8 cellular contexts compared by ENCODE assay signal in genomic region chr15:97995881-97996603, GRCh38. TPM values are rescaled to one million over a fixed set of nuclear protein-coding genes. Genes with fewer than 3 reads are reported as not detected.
DNase-seq lines count a peak whose midpoint lies in the region; ATAC-seq and TF ChIP-seq lines count a peak whose summit lies in the region.

No MANE protein-coding gene starts in this region.

- H3K9me3 ChIP-seq in SK-N-SH (no peaks in the 10 kb centered on the region), prostate gland (no peaks in the 10 kb centered on the region)

- no peaks in the 10 kb centered on the region for H3K9me2 ChIP-seq in SK-N-SH

- ATAC-seq in HG02852 (IDR thresholded peaks at IDR 0.05; ENCODE audit: unreplicated experiment): no peak

- peak overlapping the region; percentile 9; the same call in 1 of the 2 replicates for H3K4me2 ChIP-seq in SK-N-SH

- H3K27me3 ChIP-seq in SK-N-SH (ENCODE audit: insufficient read depth) (no peaks in the 10 kb centered on the region; the same call in 1 of the 2 replicates), prostate gland (replicated peaks; ENCODE audit: insufficient read depth) (no peaks in the 10 kb centered on the region)

- H3K4me3 ChIP-seq in SK-N-SH (ENCODE audit: low read depth in 2 of 2, low read length in 1 of 2): peak overlapping the region; percentile 6 to 17; a peak in 1 of 4 replicates
- no peak overlapping the region for H3K4me3 ChIP-seq in prostate gland

- no peak overlapping the region for H2AFZ ChIP-seq in SK-N-SH (ENCODE audit: low read depth)

- WGBS in SK-N-SH (ENCODE audit: low lambda C conversion rate): 5% methylated on average over 5 of the region's 5 CpGs
- 40% methylated on average over 5 of the region's 5 CpGs for WGBS in prostate gland

- no peaks in the 10 kb centered on the region for H3F3A ChIP-seq in SK-N-SH (replicated peaks; ENCODE audit: insufficient read depth)

- intact Hi-C loops in prostate gland (cut with DNase I): no loop called here

- H3K27ac ChIP-seq in SK-N-SH (ENCODE audit: low read depth in 2 of 2, low read length in 1 of 2) (no peak overlapping the region), prostate gland (no peak overlapping the region)

- POLR2A ChIA-PET in SK-N-SH (lab: Yijun Ruan, JAX): no interaction called here

- TF ChIP-seq RAD21 in SK-N-SH (IDR thresholded peaks at IDR 0.05; ENCODE audit: low read length): no peak

- H3K36me3 ChIP-seq in SK-N-SH (replicated peaks in 1 of 2; ENCODE audit: control insufficient read depth in 1 of 2, insufficient read depth in 2 of 2, low read length in 1 of 2): no peaks in the 10 kb centered on the region
- H3K36me3 ChIP-seq in prostate gland: no peaks in the 10 kb centered on the region

- no peak for TF ChIP-seq POLR2A in prostate gland (IDR thresholded peaks at IDR 0.05)

- peak; percentile 45 for TF ChIP-seq CTCF in SK-N-SH (IDR thresholded peaks at IDR 0.05)
- TF ChIP-seq CTCF in prostate gland (IDR thresholded peaks at IDR 0.05): no peak

- no peaks in the 10 kb centered on the region for H4K20me1 ChIP-seq in SK-N-SH (ENCODE audit: insufficient read depth)

- CTCF ChIA-PET in SK-N-SH (lab: Yijun Ruan, JAX): interaction anchor here (0.7 to 2.0 kb wide), 7 partner anchors 11 to 92 kb away, joined by 3 to 7 read pairs (median 4); no protein-coding TSS in a partner anchor

- H3K79me2 ChIP-seq in SK-N-SH (ENCODE audit: insufficient read depth): no peaks in the 10 kb centered on the region

- no peak for TF ChIP-seq EP300 in SK-N-SH (IDR thresholded peaks at IDR 0.05; ENCODE audit: borderline replicate concordance in 1 of 2, low read depth in 1 of 2, low read length in 1 of 2)

- peak; percentile 34 for DNase-seq in AG20443 (ENCODE audit: low spot score)
- peak; percentile 13 for DNase-seq in HCEC 1CT
- no peak for DNase-seq in SK-N-SH
- DNase-seq in iPS-NIHi7 (ENCODE audit: extremely low spot score): peak; percentile 53
- DNase-seq in hippocampal formation (lab: John Stamatoyannopoulos, UW): no peak
- DNase-seq in prostate gland (ENCODE audit: low spot score): no peak
- no peak for DNase-seq in GM19238 (ENCODE audit: insufficient read length, low spot score)

- H3K4me1 ChIP-seq in SK-N-SH (ENCODE audit: control insufficient read depth in 1 of 2, insufficient read depth in 2 of 2, low read depth in 1 of 2, low read length in 1 of 2) (no peaks in the 10 kb centered on the region), prostate gland (replicated peaks) (no peaks in the 10 kb centered on the region)

- no peak overlapping the region for H3K9ac ChIP-seq in SK-N-SH

TF ChIP-seq in SK-N-SH, 30 proteins besides CTCF, POLR2A, EP300 and RAD21:
- no peak for TF ChIP-seq RFX5 (IDR thresholded peaks at IDR 0.05; ENCODE audit: low read length)
- TF ChIP-seq CHD2 (IDR thresholded peaks at IDR 0.05; ENCODE audit: low read length, partially characterized antibody): no peak
- TF ChIP-seq NRF1 (IDR thresholded peaks at IDR 0.05; ENCODE audit: low read depth, low read length): no peak
- TF ChIP-seq IRF3 (IDR thresholded peaks at IDR 0.05; ENCODE audit: low read depth, low read length): no peak
- TF ChIP-seq USF1 (IDR thresholded peaks at IDR 0.05; ENCODE audit: borderline replicate concordance, low read depth): no peak
- TF ChIP-seq MAX (IDR thresholded peaks at IDR 0.05; ENCODE audit: low read depth): no peak
- TF ChIP-seq SMC3 (IDR thresholded peaks at IDR 0.05; ENCODE audit: low read depth, low read length): no peak

RNA-seq across cellular contexts. Expression of gene ARRDC4, which starts 35.5 kb away (rescaled TPM):
- polyA plus RNA-seq in SK-N-SH (2012; rRNA removed): 2.3 and 3.9 TPM in 2 replicates
- 4.6 and 5.0 TPM in 2 replicates for polyA plus RNA-seq in SK-N-SH (2012; cell fraction: cytosol; rRNA removed)
- polyA plus RNA-seq in SK-N-SH (2012; cell fraction: nucleus; rRNA removed): 2.8 and 4.3 TPM in 2 replicates
- total RNA-seq in prostate gland: 10 to 100 TPM; 25.4 to 25.6 TPM

Comparison
In these comparisons a context has a peak if more than half of its experiments do, and no peak if none do; other contexts are left out.
1. DNase-seq: peak in AG20443 (single experiment), HCEC 1CT (single experiment) and iPS-NIHi7 (single experiment); none in SK-N-SH (single experiment), hippocampal formation (0 of 2), prostate gland (single experiment) and GM19238 (single experiment).
2. H3K4me3 ChIP-seq: peak in SK-N-SH (2 of 2); none in prostate gland (0 of 2).